ENCODE assay signal across 9 cellular contexts in genomic region chr5:144142030-144142825, GRCh38.
A peak's percentile ranks its signal among the peaks of the same experiment; 100 is the strongest.
DNase-seq lines count a peak whose midpoint lies in the region; ATAC-seq and TF ChIP-seq lines count a peak whose summit lies in the region.
"Had no signal": no experiment of that assay in that cellular context is flagged by ENCODE, and none has a peak within 500 bp of the region (broad histone marks: within the 10 kb centered on the region; RNA-seq: fewer than 3 reads in every experiment).

No MANE protein-coding gene starts in this region.

- TF ChIP-seq CTCF in GM12873 (IDR thresholded peaks at IDR 0.05; ENCODE audit: insufficient read depth, low read depth, low read length, missing control alignments) (peak; percentile 75), LNCaP clone FGC (IDR thresholded peaks at IDR 0.05; ENCODE audit: control insufficient read depth, extremely low read depth, insufficient read depth) (peak; percentile 72), fibroblast of mammary gland (conservative IDR thresholded peaks at IDR 0.05; ENCODE audit: control insufficient read depth, insufficient read depth, low read depth, low read length) (peak; percentile 85), parathyroid adenoma (IDR thresholded peaks at IDR 0.05) (peak; percentile 48)

- DNase-seq in ACHN (peak; percentile 32), HEK293T (ENCODE audit: extremely low spot score) (peak; percentile 47), LNCaP clone FGC (ENCODE audit: low read depth) (no peak), fibroblast of mammary gland (ENCODE audit: low read depth) (peak; percentile 73), activated gamma-delta T cell treated with Interleukin-2 at 50 U/mL for 16 hours (no peak)

- peak overlapping the region; percentile 31 for H2AFZ ChIP-seq in parathyroid adenoma

- no peaks in the 10 kb centered on the region for H3K79me2 ChIP-seq in parathyroid adenoma

- no peaks in the 10 kb centered on the region for H3K27me3 ChIP-seq in parathyroid adenoma (ENCODE audit: control insufficient read depth, insufficient read depth, low read length)

- in situ Hi-C loops in ACHN (cut with HindIII; ENCODE audit: low pct_ligation_motif_present, low pct_unique_long_range_greater_than_20kb, low sequenced_read_pairs), result no loop called here

- H3K9me3 ChIP-seq in parathyroid adenoma (ENCODE audit: control insufficient read depth, low read length), result no peaks in the 10 kb centered on the region

- H3K4me3 ChIP-seq in LNCaP clone FGC (ENCODE audit: low read depth, low read length) (no peak overlapping the region), fibroblast of mammary gland (ENCODE audit: control insufficient read depth, low read depth, low read length) (no peak overlapping the region), parathyroid adenoma (ENCODE audit: low read depth, low read length) (no peak overlapping the region)
- H3K4me3 ChIP-seq: lung had no signal

- ATAC-seq in SK-N-SH treated with all-trans-retinoic acid at 6 μM for 48 hours, result peak; percentile 99

- no peaks in the 10 kb centered on the region for H3K36me3 ChIP-seq in parathyroid adenoma (ENCODE audit: control insufficient read depth, insufficient read depth, low read length)

- no peak overlapping the region for H3K4me2 ChIP-seq in parathyroid adenoma (ENCODE audit: low read length)

- H3K27ac ChIP-seq in parathyroid adenoma, result no peak overlapping the region

- POLR2A ChIA-PET in HEK293T (lab: Yijun Ruan, JAX), result no interaction called here

- CTCF ChIA-PET in HEK293T (lab: Yijun Ruan, JAX), result interaction anchor here (0.5 to 1.1 kb wide), 14 partner anchors 9 to 1221 kb away, joined by 3 to 7 read pairs (median 3); no protein-coding TSS in a partner anchor

- no peaks in the 10 kb centered on the region for H3K4me1 ChIP-seq in parathyroid adenoma

- H3K9ac ChIP-seq in parathyroid adenoma, result no peak overlapping the region

TF ChIP-seq in HEK293T, 16 proteins besides CTCF, POLR2A, EP300 and RAD21:
- TF ChIP-seq BHLHE40 (IDR thresholded peaks at IDR 0.05; ENCODE audit: borderline replicate concordance), result no peak
- no peak for TF ChIP-seq L3MBTL2 (conservative IDR thresholded peaks at IDR 0.05)
- no peak for TF ChIP-seq SP1 (IDR thresholded peaks at IDR 0.05)
- no peak for TF ChIP-seq NFRKB (IDR thresholded peaks at IDR 0.05)
- no peak for TF ChIP-seq SUZ12 (IDR thresholded peaks at IDR 0.05)
- no peak for TF ChIP-seq ZNF384 (IDR thresholded peaks at IDR 0.05)
- TF ChIP-seq LEF1 (IDR thresholded peaks at IDR 0.05; ENCODE audit: borderline replicate concordance), result no peak
- no peak for TF ChIP-seq FOXM1 (IDR thresholded peaks at IDR 0.05; ENCODE audit: borderline replicate concordance)
- TF ChIP-seq PKNOX1 (IDR thresholded peaks at IDR 0.05), result no peak
- no peak for TF ChIP-seq ELF4 (IDR thresholded peaks at IDR 0.05)
- no peak for TF ChIP-seq TARDBP (IDR thresholded peaks at IDR 0.05)
- no peak for TF ChIP-seq HDGF (IDR thresholded peaks at IDR 0.05; ENCODE audit: borderline replicate concordance)
- no peak for TF ChIP-seq FOXK2 (IDR thresholded peaks at IDR 0.05)

TF ChIP-seq in SK-N-SH treated with all-trans-retinoic acid at 6 μM for 48 hours, 23 proteins besides CTCF, POLR2A, EP300 and RAD21:
- TF ChIP-seq BACH2 (CRISPR knock-in tag; IDR thresholded peaks at IDR 0.05; ENCODE audit: borderline replicate concordance), result no peak
- TF ChIP-seq ZNF70 (CRISPR knock-in tag; IDR thresholded peaks at IDR 0.05), result no peak
- no peak for TF ChIP-seq ZNF565 (CRISPR knock-in tag; conservative IDR thresholded peaks at IDR 0.05; ENCODE audit: low read depth)
- no peak for TF ChIP-seq PPARA (CRISPR knock-in tag; IDR thresholded peaks at IDR 0.05; ENCODE audit: borderline replicate concordance)

Comparison
In these comparisons a context has a peak if more than half of its experiments do, and no peak if none do; other contexts are left out.
1. DNase-seq: peak in ACHN (single experiment), HEK293T (single experiment) and fibroblast of mammary gland (single experiment); none in LNCaP clone FGC (single experiment) and activated gamma-delta T cell treated with Interleukin-2 at 50 U/mL for 16 hours (single experiment).
2. Peak in every context shown above with its lines, with median percentiles within 50 percentile points of each other: CTCF ChIP-seq.